In genomic region chr16:73365010-73365409, GRCh38 we compare ENCODE assay signal across 11 cellular contexts.
DNase-seq lines count a peak whose midpoint lies in the region; ATAC-seq, FAIRE-seq and TF ChIP-seq lines count a peak whose summit lies in the region.
"Had no signal": no experiment of that assay in that cellular context is flagged by ENCODE, and none has a peak within 500 bp of the region (broad histone marks: within the 10 kb centered on the region; RNA-seq: fewer than 3 reads in every experiment).

No MANE protein-coding gene starts in this region.

- H3K79me2 ChIP-seq in K562 (ENCODE audit: control insufficient read depth, insufficient read depth, low read length) = no peaks in the 10 kb centered on the region

- no TSS peak for BruUV-seq in K562 (replicated peaks; lab: Mats Ljungman, UMichigan)

- CTCF ChIA-PET in K562 (lab: Yijun Ruan, JAX; ENCODE audit: low intra/inter-chr PET ratio) = no interaction called here

- intact Hi-C loops in K562 (cut with micrococcal nuclease) (no loop called here), testis (cut with DNase I; ENCODE audit: low total_unique reads) (no loop called here)

- no peak for TF ChIP-seq RAD21 in K562 (CRISPR knock-in tag; conservative IDR thresholded peaks at IDR 0.05 in 1 of 2, IDR thresholded peaks at IDR 0.05 in 1 of 2)

- H3K27me3 ChIP-seq in cardiac muscle cell (no peaks in the 10 kb centered on the region), right atrium auricular region (no peaks in the 10 kb centered on the region), K562 (ENCODE audit: control insufficient read depth in 2 of 2, insufficient read depth in 2 of 2, low read length in 2 of 2) (0 out of 5 replicates have a peak, but pooled peaks cover 0 to 2% of the 10 kb centered on the region in 2 experiments), testis (no peaks in the 10 kb centered on the region)

- H4K20me1 ChIP-seq in K562 (replicated peaks; ENCODE audit: control insufficient read depth, insufficient read depth, low read length) = no peaks in the 10 kb centered on the region

- H3K9me1 ChIP-seq in K562 (ENCODE audit: control insufficient read depth, insufficient read depth, low read length) = no peaks in the 10 kb centered on the region

- H3K36me3 ChIP-seq in cardiac muscle cell (no peaks in the 10 kb centered on the region), right atrium auricular region (no peaks in the 10 kb centered on the region), K562 (ENCODE audit: control insufficient read depth, insufficient read depth, low read length) (no peaks in the 10 kb centered on the region), testis (ENCODE audit: low read depth, missing control alignments) (no peaks in the 10 kb centered on the region)
- H3K36me3 ChIP-seq: right lobe of liver had no signal

- WGBS in K562 (ENCODE audit: insufficient coverage, low coverage, missing lambda C conversion rate) = 2% methylated on average over 7 of the region's 8 CpGs
- 29 to 41% methylated on average over 6 to 8 of the region's 8 CpGs for WGBS in testis, 2 donors

- in situ Hi-C loops in K562 (cut with MboI) = no loop called here

- H3K9ac ChIP-seq in K562 (ENCODE audit: insufficient read depth in 1 of 2, low read depth in 2 of 2, low read length in 2 of 2) = no peak overlapping the region

- H3K27ac ChIP-seq in cardiac muscle cell (no peak overlapping the region), right atrium auricular region (no peak overlapping the region), K562 (ENCODE audit: extremely low read depth, low read depth, low read length) (no peak overlapping the region), testis (no peak overlapping the region)
- H3K27ac ChIP-seq: right lobe of liver had no signal

- no peak for FAIRE-seq in K562 (lab: Jason Lieb, UNC)

- TF ChIP-seq EP300 in K562 (IDR thresholded peaks at IDR 0.05; ENCODE audit: low read length) = no peak

- no peak overlapping the region for H2AFZ ChIP-seq in K562 (ENCODE audit: low read depth, low read length)

- no peak for ATAC-seq in K562
- no peak for ATAC-seq in HG02678 (IDR thresholded peaks at IDR 0.05; ENCODE audit: unreplicated experiment)
- ATAC-seq in GM21367 (IDR thresholded peaks at IDR 0.05; ENCODE audit: unreplicated experiment) = no peak
- ATAC-seq: activated naive CD4-positive, alpha-beta T cell treated with anti-CD3 and anti-CD28 coated beads, Interleukin-2, amount 50 U/mL, for 72 hours; right lobe of liver had no signal

- POLR2A ChIA-PET in K562 (lab: Yijun Ruan, JAX) = no interaction called here

- no peak overlapping the region for H3K4me3 ChIP-seq in cardiac muscle cell
- H3K4me3 ChIP-seq in right atrium auricular region = no peak overlapping the region
- H3K4me3 ChIP-seq in K562 = no peak overlapping the region
- H3K4me3 ChIP-seq in testis = no peak overlapping the region
- H3K4me3 ChIP-seq: right lobe of liver had no signal

- H3K4me1 ChIP-seq in cardiac muscle cell (ENCODE audit: low read depth) (peaks cover 7% of the 10 kb centered on the region), right atrium auricular region (no peaks in the 10 kb centered on the region), K562 (replicated peaks in 1 of 2; ENCODE audit: control insufficient read depth in 2 of 2, insufficient read depth in 2 of 2, low read length in 2 of 2) (no peaks in the 10 kb centered on the region), testis (peaks cover 9% of the 10 kb centered on the region)
- H3K4me1 ChIP-seq: right lobe of liver had no signal

- no peak overlapping the region for H3K4me2 ChIP-seq in K562 (ENCODE audit: insufficient read depth, low read length)

- DNase-seq in cardiac muscle cell (ENCODE audit: low read depth in 1 of 2, low spot score in 1 of 2) = peak; percentile 60 to 91
- no peak for DNase-seq in right atrium auricular region (ENCODE audit: low spot score)
- DNase-seq in NCI-H2227 (lab: John Stamatoyannopoulos, UW; ENCODE audit: unreplicated experiment) = peak; percentile 77
- DNase-seq in K562 (ENCODE audit: extremely low read depth in 1 of 4, low spot score in 3 of 4) = no peak
- DNase-seq in testis = peak; percentile 74
- no peak for DNase-seq in NCI-H446 treated with DMSO at 0.1 percent for 48 hours (lab: John Stamatoyannopoulos, UW)
- DNase-seq: right lobe of liver, T-helper 9 cell had no signal

- TF ChIP-seq CTCF in cardiac muscle cell (IDR thresholded peaks at IDR 0.05; ENCODE audit: low read depth, low read length) (no peak), right atrium auricular region (IDR thresholded peaks at IDR 0.05) (no peak), K562 (IDR thresholded peaks at IDR 0.05 in 2 of 3, conservative IDR thresholded peaks at IDR 0.05 in 1 of 3; ENCODE audit: insufficient read depth in 2 of 3, low read depth in 1 of 3, low read length in 3 of 3) (no peak), testis (IDR thresholded peaks at IDR 0.05) (no peak)

- H3K9me3 ChIP-seq in cardiac muscle cell (ENCODE audit: low read depth) (no peaks in the 10 kb centered on the region), right atrium auricular region (peaks cover 0 to 6% of the 10 kb centered on the region in 2 donors), K562 (replicated peaks; ENCODE audit: control insufficient read depth, insufficient read depth, low read depth, low read length) (no peaks in the 10 kb centered on the region), testis (no peaks in the 10 kb centered on the region)
- H3K9me3 ChIP-seq: right lobe of liver had no signal

- TF ChIP-seq POLR2A in K562 (conservative IDR thresholded peaks at IDR 0.05) (no peak), testis (IDR thresholded peaks at IDR 0.05) (no peak)

TF ChIP-seq in K562, 482 proteins besides CTCF, POLR2A, EP300 and RAD21:
- TF ChIP-seq NFIC (IDR thresholded peaks at IDR 0.05) (peak; percentile 74), CBFA2T3 (IDR thresholded peaks at IDR 0.05) (0 out of 2 replicates have a peak, but pooled peaks have one; percentile 17), FUS (optimal IDR thresholded peaks at IDR 0.05; ENCODE audit: low read depth, low read length) (no peak)

Comparison
In these comparisons a context has a peak if more than half of its experiments do, and no peak if none do; other contexts are left out.
1. DNase-seq: peak in cardiac muscle cell (2 of 2), NCI-H2227 (single experiment) and testis (single experiment); none in right atrium auricular region (single experiment), K562 (0 of 4) and NCI-H446 treated with DMSO at 0.1 percent for 48 hours (single experiment).